In the genomic region with DNA sequence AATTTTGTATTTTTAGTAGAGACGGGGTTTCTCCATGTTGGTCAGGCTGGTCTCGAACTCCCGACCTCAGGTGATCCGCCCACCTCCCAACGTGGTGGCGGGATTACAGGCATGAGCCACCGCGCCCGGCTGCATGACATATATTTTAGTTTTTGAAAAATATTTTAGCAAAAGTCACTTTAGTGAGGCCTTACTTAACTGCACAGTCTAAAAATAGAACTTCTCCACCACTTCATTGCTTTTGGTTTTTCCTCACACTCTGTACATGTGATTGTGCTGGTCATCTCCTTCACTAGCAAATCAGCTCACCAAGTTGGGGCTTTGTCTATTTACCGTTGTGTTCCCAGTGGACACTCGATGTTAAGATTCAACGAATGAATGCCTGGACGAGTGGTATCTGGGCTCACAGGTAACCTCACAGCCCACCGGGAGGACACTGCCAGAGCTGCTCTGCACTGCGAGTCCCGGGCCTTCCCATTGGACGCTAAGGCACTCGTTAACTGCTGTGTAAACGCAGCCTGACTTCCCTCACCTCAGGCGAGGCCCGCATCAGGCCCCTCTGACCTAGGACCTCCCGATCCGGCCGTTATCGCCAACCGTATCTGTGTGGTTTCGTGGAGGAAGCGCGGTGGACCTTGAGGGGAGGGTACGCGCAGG, we compare ENCODE assay signal across 8 cellular contexts. TPM values are rescaled to one million over a fixed set of nuclear protein-coding genes. Genes with fewer than 3 reads are reported as not detected.
DNase-seq lines count a peak whose midpoint lies in the region; FAIRE-seq and TF ChIP-seq lines count a peak whose summit lies in the region.

No MANE protein-coding gene starts in this region.

- H3K9ac ChIP-seq in iPS-15b (ENCODE audit: low read depth, low read length): peak overlapping the region; percentile 48

- TF ChIP-seq CTCF in GM12875 (IDR thresholded peaks at IDR 0.05; ENCODE audit: borderline replicate concordance, insufficient read depth, low read depth, low read length) (no peak), HFF-Myc (IDR thresholded peaks at IDR 0.05; ENCODE audit: low read depth, low read length, missing control alignments) (no peak), brain (conservative IDR thresholded peaks at IDR 0.05) (no peak)

- H3K4me1 ChIP-seq in iPS-15b (ENCODE audit: control insufficient read depth, insufficient read depth, low read length): no peaks in the 10 kb centered on the region

- no peak for TF ChIP-seq POLR2A in H54 (IDR thresholded peaks at IDR 0.05; ENCODE audit: low read depth, low read length)

- H3K4me3 Mint-ChIP-seq in brain: peak overlapping the region; percentile 95 to 99 (median 96)

- no peaks in the 10 kb centered on the region for H3K36me3 Mint-ChIP-seq in brain

- no peaks in the 10 kb centered on the region for H3K9me3 ChIP-seq in iPS-15b (ENCODE audit: control insufficient read depth, insufficient read depth, low read length)

- peak overlapping the region; percentile 97 to 99 (median 98) for H3K27ac Mint-ChIP-seq in brain

- no peaks in the 10 kb centered on the region for H3K27me3 ChIP-seq in iPS-15b (ENCODE audit: control insufficient read depth, insufficient read depth, low read length)

- H3K9me3 Mint-ChIP-seq in brain: peaks cover 0 to 12% (median 0%) of the 10 kb centered on the region in 5 experiments

- H3K4me1 Mint-ChIP-seq in brain: peaks cover 22% of the 10 kb centered on the region

- DNase-seq in HFF-Myc (ENCODE audit: extremely low read depth, low read depth) (no peak), M059J (ENCODE audit: low read depth) (peak; percentile 49), SKM-1 (lab: John Stamatoyannopoulos, UW; ENCODE audit: unreplicated experiment) (peak; percentile 78), skeletal muscle cell (ENCODE audit: low read depth) (peak; percentile 19), H54 (ENCODE audit: insufficient read length, low spot score) (no peak)

- H3K36me3 ChIP-seq in iPS-15b (ENCODE audit: control insufficient read depth, insufficient read depth, low read length): no peaks in the 10 kb centered on the region

- peaks cover 18% of the 10 kb centered on the region for H3K27me3 Mint-ChIP-seq in brain

- FAIRE-seq in H54 (lab: Jason Lieb, UNC): no peak

- H3K4me3 ChIP-seq in GM12875 (ENCODE audit: low read depth, low read length) (peak overlapping the region; percentile 60), HFF-Myc (replicated peaks; ENCODE audit: low read depth, low read length) (peak overlapping the region; percentile 68), iPS-15b (ENCODE audit: low read depth, low read length) (peak overlapping the region; percentile 87), skeletal muscle cell (ENCODE audit: low read depth, low read length) (peak overlapping the region; percentile 88)

RNA-seq across cellular contexts. Expression of a gene that starts 14.0 kb away (rescaled TPM):
- total RNA-seq in M059J (2014; rRNA removed; shearing (Covaris generic)): 3.1 and 16.5 TPM in 2 replicates
- 10.5 TPM for polyA plus RNA-seq in brain (ENCODE audit: insufficient read depth, low read depth, low replicate concordance)

RNA-seq across cellular contexts. Expression of a gene that starts 33.2 kb away (rescaled TPM):
- 2.2 and 5.7 TPM in 2 replicates for total RNA-seq in M059J (2014; rRNA removed; shearing (Covaris generic))
- 2.4 TPM for polyA plus RNA-seq in brain (ENCODE audit: insufficient read depth, low read depth, low replicate concordance)

RNA-seq across cellular contexts. Expression of a gene that starts 34.9 kb away (rescaled TPM):
- 15.0 and 16.4 TPM in 2 replicates for total RNA-seq in M059J (2014; rRNA removed; shearing (Covaris generic))
- 35.7 TPM for polyA plus RNA-seq in brain (ENCODE audit: insufficient read depth, low read depth, low replicate concordance)

RNA-seq across cellular contexts. Expression of a gene that starts 47.2 kb away (rescaled TPM):
- 14.9 and 21.0 TPM in 2 replicates for total RNA-seq in M059J (2014; rRNA removed; shearing (Covaris generic))
- polyA plus RNA-seq in brain (ENCODE audit: insufficient read depth, low read depth, low replicate concordance): 40.7 TPM

Comparison
In these comparisons a context has a peak if more than half of its experiments do, and no peak if none do; other contexts are left out.
1. DNase-seq: peak in M059J (single experiment), SKM-1 (single experiment) and skeletal muscle cell (single experiment); none in HFF-Myc (single experiment) and H54 (single experiment).
2. Peak in every context shown above with its lines, with median percentiles within 50 percentile points of each other: H3K4me3 ChIP-seq.